In the genomic region with DNA sequence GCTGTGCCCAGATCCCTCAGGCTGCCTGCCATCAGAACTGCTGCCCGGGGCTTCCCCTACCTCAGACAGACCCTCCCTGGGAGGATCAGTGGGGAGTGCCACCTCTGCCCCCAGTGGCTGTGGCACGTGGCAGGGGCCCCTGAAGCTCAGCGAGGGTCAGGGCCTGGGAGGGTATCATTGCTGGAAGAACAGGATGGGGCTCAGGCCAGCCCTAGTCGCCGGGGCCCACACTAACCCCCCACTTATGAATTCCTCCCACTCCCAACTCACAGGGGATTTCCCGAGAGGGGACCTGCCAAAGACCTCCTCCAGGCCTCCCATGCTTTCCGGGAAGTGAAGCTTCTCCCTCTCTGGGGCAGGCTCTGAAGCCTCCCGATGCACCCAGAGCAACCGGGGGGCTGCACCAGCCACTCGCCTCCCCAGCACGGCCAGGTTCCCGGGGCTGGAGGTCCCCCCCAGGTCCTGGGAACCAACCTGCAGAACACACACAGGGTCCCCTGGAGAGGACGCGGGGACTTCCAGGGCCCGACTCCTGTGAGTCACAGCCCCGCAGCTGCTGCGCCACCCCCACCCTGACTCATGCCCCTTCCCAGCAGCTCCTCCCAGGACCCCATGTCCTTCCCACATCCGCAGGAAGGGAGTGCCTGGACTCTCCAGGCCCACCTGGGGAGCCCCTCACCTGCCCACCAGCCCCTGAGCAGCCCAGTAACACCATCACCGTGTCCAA, we compare ENCODE assay signal across 1 cellular context.
TF ChIP-seq lines count a peak whose summit lies in the region.

No MANE protein-coding gene starts in this region.

TF ChIP-seq in IMR-90, 13 proteins besides CTCF, POLR2A, EP300 and RAD21:
- TF ChIP-seq RCOR1 (IDR thresholded peaks at IDR 0.05; ENCODE audit: insufficient replicate concordance, low read length): no peak
- TF ChIP-seq, protein P1, sequence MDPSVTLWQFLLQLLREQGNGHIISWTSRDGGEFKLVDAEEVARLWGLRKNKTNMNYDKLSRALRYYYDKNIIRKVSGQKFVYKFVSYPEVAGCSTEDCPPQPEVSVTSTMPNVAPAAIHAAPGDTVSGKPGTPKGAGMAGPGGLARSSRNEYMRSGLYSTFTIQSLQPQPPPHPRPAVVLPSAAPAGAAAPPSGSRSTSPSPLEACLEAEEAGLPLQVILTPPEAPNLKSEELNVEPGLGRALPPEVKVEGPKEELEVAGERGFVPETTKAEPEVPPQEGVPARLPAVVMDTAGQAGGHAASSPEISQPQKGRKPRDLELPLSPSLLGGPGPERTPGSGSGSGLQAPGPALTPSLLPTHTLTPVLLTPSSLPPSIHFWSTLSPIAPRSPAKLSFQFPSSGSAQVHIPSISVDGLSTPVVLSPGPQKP (IDR thresholded peaks at IDR 0.05; ENCODE audit: borderline replicate concordance, low read depth, low read length): no peak
- TF ChIP-seq NFE2L2 (IDR thresholded peaks at IDR 0.05; ENCODE audit: low read depth, low read length): peak; percentile 62; the same call in 1 of the 2 replicates
- peak; percentile 59 for TF ChIP-seq BHLHE40 (IDR thresholded peaks at IDR 0.05; ENCODE audit: low read depth, low read length)
- TF ChIP-seq SMC3 (IDR thresholded peaks at IDR 0.05; ENCODE audit: low read depth, low read length): no peak
- no peak for TF ChIP-seq CHD1 (IDR thresholded peaks at IDR 0.05; ENCODE audit: low read depth, low read length)
- TF ChIP-seq MAZ (IDR thresholded peaks at IDR 0.05; ENCODE audit: borderline replicate concordance, low read depth, low read length): peak; percentile 83; the same call in 1 of the 2 replicates
- no peak for TF ChIP-seq MAFK (IDR thresholded peaks at IDR 0.05; ENCODE audit: low read depth, low read length)
- TF ChIP-seq, protein P2, sequence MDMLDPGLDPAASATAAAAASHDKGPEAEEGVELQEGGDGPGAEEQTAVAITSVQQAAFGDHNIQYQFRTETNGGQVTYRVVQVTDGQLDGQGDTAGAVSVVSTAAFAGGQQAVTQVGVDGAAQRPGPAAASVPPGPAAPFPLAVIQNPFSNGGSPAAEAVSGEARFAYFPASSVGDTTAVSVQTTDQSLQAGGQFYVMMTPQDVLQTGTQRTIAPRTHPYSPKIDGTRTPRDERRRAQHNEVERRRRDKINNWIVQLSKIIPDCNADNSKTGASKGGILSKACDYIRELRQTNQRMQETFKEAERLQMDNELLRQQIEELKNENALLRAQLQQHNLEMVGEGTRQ (IDR thresholded peaks at IDR 0.05; ENCODE audit: low read depth, low read length): peak; percentile 32; the same call in 1 of the 2 replicates
- TF ChIP-seq FOS (IDR thresholded peaks at IDR 0.05; ENCODE audit: low read depth, low read length): peak; percentile 98
- TF ChIP-seq RFX5 (IDR thresholded peaks at IDR 0.05; ENCODE audit: low read depth, low read length): no peak
- TF ChIP-seq CEBPB (IDR thresholded peaks at IDR 0.05; ENCODE audit: low read depth, low read length): no peak
- no peak for TF ChIP-seq MXI1 (IDR thresholded peaks at IDR 0.05; ENCODE audit: borderline replicate concordance, low read depth, low read length)
